ENCODE assay signal across 1 cellular context in genomic region chr18:48674758-48675157, GRCh38.
TF ChIP-seq lines count a peak whose summit lies in the region.

No MANE protein-coding gene starts in this region.

TF ChIP-seq in HepG2, 621 proteins besides CTCF, POLR2A, EP300 and RAD21:
- TF ChIP-seq, protein P1, sequence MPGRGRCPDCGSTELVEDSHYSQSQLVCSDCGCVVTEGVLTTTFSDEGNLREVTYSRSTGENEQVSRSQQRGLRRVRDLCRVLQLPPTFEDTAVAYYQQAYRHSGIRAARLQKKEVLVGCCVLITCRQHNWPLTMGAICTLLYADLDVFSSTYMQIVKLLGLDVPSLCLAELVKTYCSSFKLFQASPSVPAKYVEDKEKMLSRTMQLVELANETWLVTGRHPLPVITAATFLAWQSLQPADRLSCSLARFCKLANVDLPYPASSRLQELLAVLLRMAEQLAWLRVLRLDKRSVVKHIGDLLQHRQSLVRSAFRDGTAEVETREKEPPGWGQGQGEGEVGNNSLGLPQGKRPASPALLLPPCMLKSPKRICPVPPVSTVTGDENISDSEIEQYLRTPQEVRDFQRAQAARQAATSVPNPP (CRISPR knock-in tag; IDR thresholded peaks at IDR 0.05) = no peak
- TF ChIP-seq MEIS2 (CRISPR knock-in tag; IDR thresholded peaks at IDR 0.05) (no peak), ELF3 (CRISPR knock-in tag; IDR thresholded peaks at IDR 0.05) (no peak), ZNF792 (CRISPR knock-in tag; IDR thresholded peaks at IDR 0.05) (no peak), SNRNP70 (IDR thresholded peaks at IDR 0.05; ENCODE audit: low read depth, low read length) (no peak), MXD1 (CRISPR knock-in tag; IDR thresholded peaks at IDR 0.05) (no peak), GATA4 (IDR thresholded peaks at IDR 0.05; ENCODE audit: borderline replicate concordance, low read depth) (no peak), ZBTB42 (CRISPR knock-in tag; IDR thresholded peaks at IDR 0.05) (no peak), FOXK2 (IDR thresholded peaks at IDR 0.05) (no peak), ATF4 (CRISPR knock-in tag; IDR thresholded peaks at IDR 0.05) (no peak), POLR2G (IDR thresholded peaks at IDR 0.05; ENCODE audit: low read depth, low read length) (no peak), MTF2 (CRISPR knock-in tag; IDR thresholded peaks at IDR 0.05; ENCODE audit: borderline replicate concordance) (no peak), SMC3 (IDR thresholded peaks at IDR 0.05; ENCODE audit: low read length) (no peak), MAFG (CRISPR knock-in tag; IDR thresholded peaks at IDR 0.05) (no peak), ZC3H13 (CRISPR knock-in tag; IDR thresholded peaks at IDR 0.05) (no peak), MAZ (IDR thresholded peaks at IDR 0.05; ENCODE audit: borderline replicate concordance, low read depth, low read length) (no peak), MAZ (CRISPR knock-in tag; IDR thresholded peaks at IDR 0.05; ENCODE audit: low read depth) (no peak), ZNF207 (IDR thresholded peaks at IDR 0.05; ENCODE audit: borderline replicate concordance) (no peak)
- TF ChIP-seq, protein P2, sequence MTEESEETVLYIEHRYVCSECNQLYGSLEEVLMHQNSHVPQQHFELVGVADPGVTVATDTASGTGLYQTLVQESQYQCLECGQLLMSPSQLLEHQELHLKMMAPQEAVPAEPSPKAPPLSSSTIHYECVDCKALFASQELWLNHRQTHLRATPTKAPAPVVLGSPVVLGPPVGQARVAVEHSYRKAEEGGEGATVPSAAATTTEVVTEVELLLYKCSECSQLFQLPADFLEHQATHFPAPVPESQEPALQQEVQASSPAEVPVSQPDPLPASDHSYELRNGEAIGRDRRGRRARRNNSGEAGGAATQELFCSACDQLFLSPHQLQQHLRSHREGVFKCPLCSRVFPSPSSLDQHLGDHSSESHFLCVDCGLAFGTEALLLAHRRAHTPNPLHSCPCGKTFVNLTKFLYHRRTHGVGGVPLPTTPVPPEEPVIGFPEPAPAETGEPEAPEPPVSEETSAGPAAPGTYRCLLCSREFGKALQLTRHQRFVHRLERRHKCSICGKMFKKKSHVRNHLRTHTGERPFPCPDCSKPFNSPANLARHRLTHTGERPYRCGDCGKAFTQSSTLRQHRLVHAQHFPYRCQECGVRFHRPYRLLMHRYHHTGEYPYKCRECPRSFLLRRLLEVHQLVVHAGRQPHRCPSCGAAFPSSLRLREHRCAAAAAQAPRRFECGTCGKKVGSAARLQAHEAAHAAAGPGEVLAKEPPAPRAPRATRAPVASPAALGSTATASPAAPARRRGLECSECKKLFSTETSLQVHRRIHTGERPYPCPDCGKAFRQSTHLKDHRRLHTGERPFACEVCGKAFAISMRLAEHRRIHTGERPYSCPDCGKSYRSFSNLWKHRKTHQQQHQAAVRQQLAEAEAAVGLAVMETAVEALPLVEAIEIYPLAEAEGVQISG (CRISPR knock-in tag; IDR thresholded peaks at IDR 0.05) = no peak
- TF ChIP-seq, protein P3, sequence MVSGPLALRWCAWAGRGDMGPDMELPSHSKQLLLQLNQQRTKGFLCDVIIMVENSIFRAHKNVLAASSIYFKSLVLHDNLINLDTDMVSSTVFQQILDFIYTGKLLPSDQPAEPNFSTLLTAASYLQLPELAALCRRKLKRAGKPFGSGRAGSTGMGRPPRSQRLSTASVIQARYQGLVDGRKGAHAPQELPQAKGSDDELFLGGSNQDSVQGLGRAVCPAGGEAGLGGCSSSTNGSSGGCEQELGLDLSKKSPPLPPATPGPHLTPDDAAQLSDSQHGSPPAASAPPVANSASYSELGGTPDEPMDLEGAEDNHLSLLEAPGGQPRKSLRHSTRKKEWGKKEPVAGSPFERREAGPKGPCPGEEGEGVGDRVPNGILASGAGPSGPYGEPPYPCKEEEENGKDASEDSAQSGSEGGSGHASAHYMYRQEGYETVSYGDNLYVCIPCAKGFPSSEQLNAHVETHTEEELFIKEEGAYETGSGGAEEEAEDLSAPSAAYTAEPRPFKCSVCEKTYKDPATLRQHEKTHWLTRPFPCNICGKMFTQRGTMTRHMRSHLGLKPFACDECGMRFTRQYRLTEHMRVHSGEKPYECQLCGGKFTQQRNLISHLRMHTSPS (CRISPR knock-in tag; IDR thresholded peaks at IDR 0.05; ENCODE audit: low read depth) = no peak
- TF ChIP-seq, protein P4, sequence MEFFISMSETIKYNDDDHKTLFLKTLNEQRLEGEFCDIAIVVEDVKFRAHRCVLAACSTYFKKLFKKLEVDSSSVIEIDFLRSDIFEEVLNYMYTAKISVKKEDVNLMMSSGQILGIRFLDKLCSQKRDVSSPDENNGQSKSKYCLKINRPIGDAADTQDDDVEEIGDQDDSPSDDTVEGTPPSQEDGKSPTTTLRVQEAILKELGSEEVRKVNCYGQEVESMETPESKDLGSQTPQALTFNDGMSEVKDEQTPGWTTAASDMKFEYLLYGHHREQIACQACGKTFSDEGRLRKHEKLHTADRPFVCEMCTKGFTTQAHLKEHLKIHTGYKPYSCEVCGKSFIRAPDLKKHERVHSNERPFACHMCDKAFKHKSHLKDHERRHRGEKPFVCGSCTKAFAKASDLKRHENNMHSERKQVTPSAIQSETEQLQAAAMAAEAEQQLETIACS (CRISPR knock-in tag; IDR thresholded peaks at IDR 0.05) = no peak
TF ChIP-seq in HepG2: peak in this region for 0.
